ENCODE assay signal across 19 cellular contexts in genomic region chr10:42995537-42995936, GRCh38.
"Had no signal": no experiment of that assay in that cellular context is flagged by ENCODE, and none has a peak within 500 bp of the region (broad histone marks: within the 10 kb centered on the region; RNA-seq: fewer than 3 reads in every experiment).

No MANE protein-coding gene starts in this region.

- H3K27ac ChIP-seq: HL-60 had no signal

- H3K9me3 ChIP-seq: SK-N-SH had no signal

- FAIRE-seq: RCC 7860 had no signal

- DNase-seq: KBM-7, MV-4-11, NCI-H1048, NCI-H1105, NCI-H1417, NCI-H1436 treated with DMSO at 0.1 percent for 48 hours, NCI-H1694, NCI-H187 treated with DMSO at 0.1 percent for 48 hours, NCI-H2081, NCI-H2107, NCI-H2227 treated with DMSO at 0.1 percent for 48 hours, NCI-H524, NCI-H526 treated with DMSO at 0.1 percent for 48 hours, NCI-H748 treated with DMSO at 0.1 percent for 48 hours, Right ventricle myocardium superior, RPMI8226, SK-N-SH had no signal
